Comparison of ENCODE assay signal across 29 cellular contexts in genomic region chr11:76557466-76557865, GRCh38.
"Had no signal": no experiment of that assay in that cellular context is flagged by ENCODE, and none has a peak within 500 bp of the region (broad histone marks: within the 10 kb centered on the region; RNA-seq: fewer than 3 reads in every experiment).

No MANE protein-coding gene starts in this region.

- H3K4me3 ChIP-seq: colonic mucosa, coronary artery, dorsolateral prefrontal cortex, esophagus muscularis mucosa, esophagus squamous epithelium, gastrocnemius medialis, gastroesophageal sphincter, heart left ventricle, heart right ventricle, hepatocyte had no signal

- H3K27ac ChIP-seq: colonic mucosa, coronary artery, dorsolateral prefrontal cortex, epithelial cell of prostate, esophagus muscularis mucosa, esophagus squamous epithelium, foreskin keratinocyte, gastrocnemius medialis, gastroesophageal sphincter, heart left ventricle, heart right ventricle, hepatocyte had no signal

- H3K27me3 ChIP-seq: colonic mucosa, foreskin keratinocyte, gastrocnemius medialis, heart left ventricle, heart right ventricle, hepatocyte had no signal

- H3K36me3 ChIP-seq: colonic mucosa, esophagus muscularis mucosa, esophagus squamous epithelium, gastrocnemius medialis, gastroesophageal sphincter, heart left ventricle, heart right ventricle had no signal

- H3K79me2 ChIP-seq: hepatocyte had no signal

- H3K4me2 ChIP-seq: hepatocyte had no signal

- H3K4me1 ChIP-seq: foreskin keratinocyte, gastrocnemius medialis, gastroesophageal sphincter had no signal

- H3K9me3 ChIP-seq: colonic mucosa, esophagus muscularis mucosa, esophagus squamous epithelium, gastrocnemius medialis, gastroesophageal sphincter, heart left ventricle, heart right ventricle had no signal

- H2AFZ ChIP-seq: hepatocyte had no signal

- H3K4me3 Mint-ChIP-seq: dendritic cell treated with granulocyte-macrophage colony-stimulating factor and Interleukin-4, amounts not matched to agents 40 ng/mL and 50 ng/mL, for 4 days; effector memory CD8-positive, alpha-beta T cell; endodermal cell had no signal

- FAIRE-seq: colon, endometrium, endothelial cell of umbilical vein had no signal

- H3K27ac Mint-ChIP-seq: dendritic cell treated with granulocyte-macrophage colony-stimulating factor and Interleukin-4, amounts not matched to agents 40 ng/mL and 50 ng/mL, for 4 days; effector memory CD8-positive, alpha-beta T cell; endodermal cell had no signal

- H3K4me1 Mint-ChIP-seq: endodermal cell had no signal

- ATAC-seq: effector memory CD8-positive, alpha-beta T cell; esophagus mucosa; foreskin keratinocyte; gastrocnemius medialis; gastroesophageal sphincter; heart left ventricle; heart right ventricle had no signal

- DNase-seq: colonic mucosa; cortex of kidney; dermis blood vessel endothelial cell; dorsolateral prefrontal cortex; effector CD4-positive, alpha-beta T cell; effector CD8-positive, alpha-beta T cell; effector memory CD4-positive, alpha-beta T cell; effector memory CD8-positive, alpha-beta T cell; endodermal cell; erythroblast; esophagus squamous epithelium; foreskin fibroblast; foreskin keratinocyte; foreskin melanocyte; gastrocnemius medialis; glutamatergic neuron; head of caudate nucleus; heart left ventricle; heart right ventricle had no signal
